Comparison of ENCODE assay signal across 8 cellular contexts in genomic region chr12:13179159-13180074, GRCh38. TPM values are rescaled to one million over a fixed set of nuclear protein-coding genes. Genes with fewer than 3 reads are reported as not detected.
DNase-seq lines count a peak whose midpoint lies in the region; ATAC-seq, FAIRE-seq and TF ChIP-seq lines count a peak whose summit lies in the region.

No MANE protein-coding gene starts in this region.

- no peak for TF ChIP-seq EP300 in esophagus muscularis mucosa (IDR thresholded peaks at IDR 0.05)

- H3K4me1 ChIP-seq in esophagus muscularis mucosa = peaks cover 14 to 25% (median 19%) of the 10 kb centered on the region in 4 donors
- H3K4me1 ChIP-seq in thoracic aorta (ENCODE audit: control insufficient read depth in 1 of 2, low read depth in 2 of 2) = peaks cover 7 to 15% of the 10 kb centered on the region in 2 donors

- peak; percentile 73 for DNase-seq in A172 (ENCODE audit: low spot score)
- peak; percentile 56 for DNase-seq in NCI-H2107 (lab: John Stamatoyannopoulos, UW)
- peak; percentile 83 for DNase-seq in activated CD8-positive, alpha-beta memory T cell treated with anti-CD3 and anti-CD28 coated beads, Interleukin-2, amount 10 ng/mL, durations not matched to agents 7 days and 5 days
- DNase-seq in esophagus muscularis mucosa (ENCODE audit: extremely low spot score) = peak; percentile 91
- DNase-seq in osteocyte (ENCODE audit: extremely low spot score, unreplicated experiment) = peak; percentile 83
- no peak for DNase-seq in thoracic aorta (ENCODE audit: low spot score)
- no peak for DNase-seq in GM12892 (ENCODE audit: insufficient read length)

- H3K9me3 ChIP-seq in esophagus muscularis mucosa (no peaks in the 10 kb centered on the region), thoracic aorta (no peaks in the 10 kb centered on the region)

- CTCF ChIA-PET in activated CD8-positive, alpha-beta memory T cell treated with anti-CD3 and anti-CD28 coated beads, Interleukin-2, amount 10 ng/mL, durations not matched to agents 7 days and 5 days (lab: Charles Lee) = interaction anchor here (0.7 to 2.4 kb wide), 9 partner anchors 13 to 457 kb away, joined by 3 to 15 read pairs (median 5); no protein-coding TSS in a partner anchor

- peak overlapping the region; percentile 46 for H3K4me3 Mint-ChIP-seq in activated CD8-positive, alpha-beta memory T cell treated with anti-CD3 and anti-CD28 coated beads, Interleukin-2, amount 10 ng/mL, durations not matched to agents 7 days and 5 days
- peak overlapping the region; percentile 3 for H3K4me3 Mint-ChIP-seq in osteocyte (ENCODE audit: unreplicated experiment)

- ATAC-seq in GM21737 (IDR thresholded peaks at IDR 0.05; ENCODE audit: unreplicated experiment) (peak; percentile 80), thoracic aorta (ENCODE audit: insufficient number of reproducible peaks, low FRiP score, low read depth) (no peak)
- peak; percentile 94 for ATAC-seq in activated CD8-positive, alpha-beta memory T cell treated with anti-CD3 and anti-CD28 coated beads, Interleukin-2, amount 10 ng/mL, durations not matched to agents 7 days and 5 days

- peaks cover 0 to 10% (median 0%) of the 10 kb centered on the region in 4 donors for H3K27me3 ChIP-seq in esophagus muscularis mucosa
- no peaks in the 10 kb centered on the region for H3K27me3 ChIP-seq in thoracic aorta (replicated peaks; ENCODE audit: insufficient read depth)

- H3K27ac ChIP-seq in esophagus muscularis mucosa (replicated peaks in 1 of 4) (peak overlapping the region; percentile 37 to 73 (median 71)), thoracic aorta (peak overlapping the region; percentile 4 to 49)

- H3K27ac Mint-ChIP-seq in activated CD8-positive, alpha-beta memory T cell treated with anti-CD3 and anti-CD28 coated beads, Interleukin-2, amount 10 ng/mL, durations not matched to agents 7 days and 5 days = peak overlapping the region; percentile 35
- peak overlapping the region; percentile 84 for H3K27ac Mint-ChIP-seq in osteocyte (ENCODE audit: unreplicated experiment)

- intact Hi-C loops in esophagus muscularis mucosa (cut with DNase I) = no loop called here

- H3K9me3 Mint-ChIP-seq in activated CD8-positive, alpha-beta memory T cell treated with anti-CD3 and anti-CD28 coated beads, Interleukin-2, amount 10 ng/mL, durations not matched to agents 7 days and 5 days (ENCODE audit: low read depth) = no peaks in the 10 kb centered on the region
- H3K9me3 Mint-ChIP-seq in osteocyte (ENCODE audit: unreplicated experiment) = no peaks in the 10 kb centered on the region

- peaks cover 49% of the 10 kb centered on the region for H3K27me3 Mint-ChIP-seq in activated CD8-positive, alpha-beta memory T cell treated with anti-CD3 and anti-CD28 coated beads, Interleukin-2, amount 10 ng/mL, durations not matched to agents 7 days and 5 days
- no peaks in the 10 kb centered on the region for H3K27me3 Mint-ChIP-seq in osteocyte (ENCODE audit: unreplicated experiment)

- TF ChIP-seq POLR2A in esophagus muscularis mucosa (IDR thresholded peaks at IDR 0.05; ENCODE audit: low read depth) = no peak
- no peak for TF ChIP-seq POLR2A in GM12892 (IDR thresholded peaks at IDR 0.05; ENCODE audit: low read depth, low read length)

- H3K36me3 ChIP-seq in esophagus muscularis mucosa (no peaks in the 10 kb centered on the region), thoracic aorta (no peaks in the 10 kb centered on the region)

- no peaks in the 10 kb centered on the region for H3K36me3 Mint-ChIP-seq in activated CD8-positive, alpha-beta memory T cell treated with anti-CD3 and anti-CD28 coated beads, Interleukin-2, amount 10 ng/mL, durations not matched to agents 7 days and 5 days
- H3K36me3 Mint-ChIP-seq in osteocyte (ENCODE audit: unreplicated experiment) = no peaks in the 10 kb centered on the region

- peak overlapping the region in 2 of 4 donors; percentile 9 to 21 for H3K4me3 ChIP-seq in esophagus muscularis mucosa
- peak overlapping the region; percentile 41 for H3K4me3 ChIP-seq in thoracic aorta

- H3K4me1 Mint-ChIP-seq in activated CD8-positive, alpha-beta memory T cell treated with anti-CD3 and anti-CD28 coated beads, Interleukin-2, amount 10 ng/mL, durations not matched to agents 7 days and 5 days = peaks cover 35% of the 10 kb centered on the region
- H3K4me1 Mint-ChIP-seq in osteocyte (ENCODE audit: unreplicated experiment) = peaks cover 44% of the 10 kb centered on the region

- no peak for FAIRE-seq in GM12892 (lab: Jason Lieb, UNC)

- TF ChIP-seq CTCF in esophagus muscularis mucosa (IDR thresholded peaks at IDR 0.05) = no peak
- no peak for TF ChIP-seq CTCF in osteocyte (IDR thresholded peaks at IDR 0.05)
- no peak for TF ChIP-seq CTCF in thoracic aorta (IDR thresholded peaks at IDR 0.05)

- WGBS in esophagus muscularis mucosa = 25% methylated on average over 12 of the region's 13 CpGs

RNA-seq across cellular contexts. Expression of gene EMP1, which starts 17.1 kb away (rescaled TPM):
- total RNA-seq in A172 (2014; rRNA removed; shearing (Covaris generic)) = 28.7 and 41.0 TPM in 2 replicates
- total RNA-seq in activated CD8-positive, alpha-beta memory T cell treated with anti-CD3 and anti-CD28 coated beads, Interleukin-2, amount 10 ng/mL, durations not matched to agents 7 days and 5 days = 1 to 10 TPM; 6.1 to 8.8 TPM
- total RNA-seq in esophagus muscularis mucosa (100 to 1,000 TPM in 1 of 4 donors, 10 to 100 TPM in 3; 42.8 to 425 (median 63.0) TPM), osteocyte (163 and 170 TPM in 2 replicates), thoracic aorta (1,000 to 10,000 TPM in 1 of 2 donors, 100 to 1,000 TPM in 1; 295 to 1,389 TPM)
- 0.36 TPM for polyA plus RNA-seq in GM12892 (2012; ENCODE audit: missing spikeins)

Comparison
In these comparisons a context has a peak if more than half of its experiments do, and no peak if none do; other contexts are left out.
1. DNase-seq: peak in A172 (single experiment), NCI-H2107 (single experiment), activated CD8-positive, alpha-beta memory T cell treated with anti-CD3 and anti-CD28 coated beads, Interleukin-2, amount 10 ng/mL, durations not matched to agents 7 days and 5 days (single experiment), esophagus muscularis mucosa (single experiment) and osteocyte (single experiment); none in thoracic aorta (single experiment) and GM12892 (single experiment).